1 cellular context compared by ENCODE assay signal in the genomic region with DNA sequence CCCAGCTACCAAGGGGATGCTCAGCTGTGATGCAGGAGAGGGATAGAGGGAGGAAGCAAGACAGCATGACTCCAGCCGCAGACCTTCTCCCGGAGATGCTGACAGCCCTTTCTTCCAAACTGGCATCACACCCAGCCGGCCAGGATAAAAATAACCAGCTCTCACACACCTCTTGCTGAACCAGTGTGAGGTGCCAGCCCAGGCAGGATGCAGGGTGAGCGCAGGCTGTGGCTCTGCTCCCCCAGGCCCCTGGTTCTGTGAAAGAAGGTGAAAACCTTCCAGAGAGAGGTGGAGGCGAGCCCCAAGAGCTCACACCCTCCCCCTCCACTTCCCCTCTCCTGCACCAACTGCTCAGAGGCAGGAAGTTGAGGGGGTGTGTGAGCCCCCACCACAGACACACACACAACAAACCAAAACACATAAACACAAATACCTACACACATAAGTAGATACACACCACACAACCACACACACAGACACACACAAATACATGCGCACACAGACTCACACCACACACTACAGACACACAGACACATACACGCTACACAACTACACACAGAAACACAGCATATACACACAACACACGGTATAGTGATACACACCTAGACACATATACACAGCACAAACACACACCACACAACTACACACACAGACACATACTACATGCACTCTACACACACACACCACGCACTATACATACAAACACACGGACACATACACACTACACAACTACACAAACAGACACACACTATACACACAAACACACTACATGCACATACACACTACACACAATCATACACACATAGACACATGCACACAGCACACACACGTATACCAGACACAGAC.
TF ChIP-seq lines count a peak whose summit lies in the region.

No MANE protein-coding gene starts in this region.

TF ChIP-seq in HepG2, 621 proteins besides CTCF, POLR2A, EP300 and RAD21:
- TF ChIP-seq, protein P1, sequence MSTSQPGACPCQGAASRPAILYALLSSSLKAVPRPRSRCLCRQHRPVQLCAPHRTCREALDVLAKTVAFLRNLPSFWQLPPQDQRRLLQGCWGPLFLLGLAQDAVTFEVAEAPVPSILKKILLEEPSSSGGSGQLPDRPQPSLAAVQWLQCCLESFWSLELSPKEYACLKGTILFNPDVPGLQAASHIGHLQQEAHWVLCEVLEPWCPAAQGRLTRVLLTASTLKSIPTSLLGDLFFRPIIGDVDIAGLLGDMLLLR (CRISPR knock-in tag; IDR thresholded peaks at IDR 0.05): no peak
- TF ChIP-seq JUNB (CRISPR knock-in tag; IDR thresholded peaks at IDR 0.05; ENCODE audit: borderline replicate concordance) (peak; percentile 49; the same call in 1 of the 2 replicates), NBN (conservative IDR thresholded peaks at IDR 0.05) (0 out of 2 replicates have a peak, but pooled peaks have one; percentile 60), ZNF646 (CRISPR knock-in tag; IDR thresholded peaks at IDR 0.05) (peak; percentile 94), FOXP1 (IDR thresholded peaks at IDR 0.05) (0 out of 2 replicates have a peak, but pooled peaks have one; percentile 42), FOXP1 (CRISPR knock-in tag; IDR thresholded peaks at IDR 0.05) (no peak), LCORL (IDR thresholded peaks at IDR 0.05) (0 out of 2 replicates have a peak, but pooled peaks have one; percentile 4), LCORL (CRISPR knock-in tag; IDR thresholded peaks at IDR 0.05) (no peak)
- TF ChIP-seq, protein P2, sequence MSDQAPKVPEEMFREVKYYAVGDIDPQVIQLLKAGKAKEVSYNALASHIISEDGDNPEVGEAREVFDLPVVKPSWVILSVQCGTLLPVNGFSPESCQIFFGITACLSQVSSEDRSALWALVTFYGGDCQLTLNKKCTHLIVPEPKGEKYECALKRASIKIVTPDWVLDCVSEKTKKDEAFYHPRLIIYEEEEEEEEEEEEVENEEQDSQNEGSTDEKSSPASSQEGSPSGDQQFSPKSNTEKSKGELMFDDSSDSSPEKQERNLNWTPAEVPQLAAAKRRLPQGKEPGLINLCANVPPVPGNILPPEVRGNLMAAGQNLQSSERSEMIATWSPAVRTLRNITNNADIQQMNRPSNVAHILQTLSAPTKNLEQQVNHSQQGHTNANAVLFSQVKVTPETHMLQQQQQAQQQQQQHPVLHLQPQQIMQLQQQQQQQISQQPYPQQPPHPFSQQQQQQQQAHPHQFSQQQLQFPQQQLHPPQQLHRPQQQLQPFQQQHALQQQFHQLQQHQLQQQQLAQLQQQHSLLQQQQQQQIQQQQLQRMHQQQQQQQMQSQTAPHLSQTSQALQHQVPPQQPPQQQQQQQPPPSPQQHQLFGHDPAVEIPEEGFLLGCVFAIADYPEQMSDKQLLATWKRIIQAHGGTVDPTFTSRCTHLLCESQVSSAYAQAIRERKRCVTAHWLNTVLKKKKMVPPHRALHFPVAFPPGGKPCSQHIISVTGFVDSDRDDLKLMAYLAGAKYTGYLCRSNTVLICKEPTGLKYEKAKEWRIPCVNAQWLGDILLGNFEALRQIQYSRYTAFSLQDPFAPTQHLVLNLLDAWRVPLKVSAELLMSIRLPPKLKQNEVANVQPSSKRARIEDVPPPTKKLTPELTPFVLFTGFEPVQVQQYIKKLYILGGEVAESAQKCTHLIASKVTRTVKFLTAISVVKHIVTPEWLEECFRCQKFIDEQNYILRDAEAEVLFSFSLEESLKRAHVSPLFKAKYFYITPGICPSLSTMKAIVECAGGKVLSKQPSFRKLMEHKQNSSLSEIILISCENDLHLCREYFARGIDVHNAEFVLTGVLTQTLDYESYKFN (CRISPR knock-in tag; conservative IDR thresholded peaks at IDR 0.05): no peak
